9 cellular contexts compared by ENCODE assay signal in genomic region chr15:92095691-92096090, GRCh38.
DNase-seq lines count a peak whose midpoint lies in the region; ATAC-seq and TF ChIP-seq lines count a peak whose summit lies in the region.
"Had no signal": no experiment of that assay in that cellular context is flagged by ENCODE, and none has a peak within 500 bp of the region (broad histone marks: within the 10 kb centered on the region; RNA-seq: fewer than 3 reads in every experiment).

No MANE protein-coding gene starts in this region.

- H3K36me3 ChIP-seq in MM.1S (replicated peaks; ENCODE audit: insufficient read depth, low read length) (no peaks in the 10 kb centered on the region), osteoblast (ENCODE audit: insufficient read depth, low read length) (no peaks in the 10 kb centered on the region), ascending aorta (peaks cover 0 to 11% of the 10 kb centered on the region in 2 donors)

- H3K79me2 ChIP-seq in MM.1S (ENCODE audit: low read length) (no peaks in the 10 kb centered on the region), osteoblast (ENCODE audit: insufficient read depth, low read length) (no peaks in the 10 kb centered on the region)

- DNase-seq in activated CD4-positive, CD25-positive, alpha-beta regulatory T cell treated with anti-CD3 and anti-CD28 coated beads, Interleukin-2, amount 50 U/mL, for 72 hours = no peak
- DNase-seq in MM.1S (peak; percentile 68), osteoblast (ENCODE audit: insufficient read length, low spot score, missing footprints) (peak; percentile 57), SW 1271 (lab: John Stamatoyannopoulos, UW) (no peak), A172 (ENCODE audit: low spot score) (no peak), ascending aorta (ENCODE audit: low spot score in 2 of 2) (no peak)

- H3K4me1 ChIP-seq in MM.1S (ENCODE audit: low read length) = peaks cover 36% of the 10 kb centered on the region
- peaks cover 12% of the 10 kb centered on the region for H3K4me1 ChIP-seq in osteoblast (ENCODE audit: insufficient read depth, low read length)
- H3K4me1 ChIP-seq in ascending aorta = no peaks in the 10 kb centered on the region

- peak overlapping the region; percentile 49; the same call in 1 of the 2 replicates for H3K4me2 ChIP-seq in MM.1S (ENCODE audit: low read depth, low read length)
- no peak overlapping the region for H3K4me2 ChIP-seq in osteoblast (ENCODE audit: insufficient read depth, low read length)

- peaks cover 7% of the 10 kb centered on the region; the same call in 1 of the 2 replicates for H3F3A ChIP-seq in MM.1S (ENCODE audit: insufficient read depth, low read length)

- no peaks in the 10 kb centered on the region for H3K9me2 ChIP-seq in MM.1S (replicated peaks; ENCODE audit: insufficient read depth, low read length)

- H4K20me1 ChIP-seq in MM.1S (ENCODE audit: insufficient read depth, low read length) (no peaks in the 10 kb centered on the region), osteoblast (ENCODE audit: insufficient read depth, low read length) (peaks cover 2% of the 10 kb centered on the region)

- H3K4me3 ChIP-seq in MM.1S (ENCODE audit: low read length) (no peak overlapping the region), osteoblast (ENCODE audit: insufficient read depth, low read length) (no peak overlapping the region), ascending aorta (no peak overlapping the region)

- H3K27me3 ChIP-seq in MM.1S (replicated peaks; ENCODE audit: insufficient read depth, low read length) (no peaks in the 10 kb centered on the region), osteoblast (ENCODE audit: insufficient read depth, low read length) (no peaks in the 10 kb centered on the region), ascending aorta (no peaks in the 10 kb centered on the region)

- ATAC-seq in activated CD4-positive, CD25-positive, alpha-beta regulatory T cell treated with anti-CD3 and anti-CD28 coated beads, Interleukin-2, amount 50 U/mL, for 24 hours = peak; percentile 76 to 80
- ATAC-seq in HG02571 (IDR thresholded peaks at IDR 0.05; ENCODE audit: unreplicated experiment) = peak; percentile 60

- no peak overlapping the region for H3K9ac ChIP-seq in MM.1S (ENCODE audit: low read length)

- H3K9me3 ChIP-seq in MM.1S (replicated peaks; ENCODE audit: insufficient read depth, low read length) = no peaks in the 10 kb centered on the region
- H3K9me3 ChIP-seq in osteoblast (ENCODE audit: low read depth, low read length) = no peaks in the 10 kb centered on the region
- H3K9me3 ChIP-seq in ascending aorta = no peaks in the 10 kb centered on the region

- no peak for TF ChIP-seq CTCF in MM.1S (IDR thresholded peaks at IDR 0.05; ENCODE audit: low read length)
- TF ChIP-seq CTCF in osteoblast (IDR thresholded peaks at IDR 0.05; ENCODE audit: extremely low read depth, low read depth, low read length) = no peak
- no peak for TF ChIP-seq CTCF in ascending aorta (IDR thresholded peaks at IDR 0.05)

- H2AFZ ChIP-seq in MM.1S (ENCODE audit: low read length) (0 out of 2 replicates have a peak overlapping the region, but pooled peaks have one; percentile 2), osteoblast (ENCODE audit: low read length) (no peak overlapping the region)

- intact Hi-C loops in ascending aorta (cut with DNase I) = loop anchor here (10.0 kb wide), 1 partner anchor 619 kb away; no protein-coding TSS in a partner anchor

- peak overlapping the region; percentile 48; the same call in 1 of the 2 replicates for H3K27ac ChIP-seq in MM.1S (ENCODE audit: low read length)
- no peak overlapping the region for H3K27ac ChIP-seq in osteoblast (ENCODE audit: low read depth, low read length)
- H3K27ac ChIP-seq in ascending aorta = no peak overlapping the region
- H3K27ac ChIP-seq: epithelial cell of prostate had no signal

Comparison
In these comparisons a context has a peak if more than half of its experiments do, and no peak if none do; other contexts are left out.
1. DNase-seq: peak in MM.1S (single experiment) and osteoblast (single experiment); none in activated CD4-positive, CD25-positive, alpha-beta regulatory T cell treated with anti-CD3 and anti-CD28 coated beads, Interleukin-2, amount 50 U/mL, for 72 hours (single experiment), SW 1271 (0 of 2), A172 (single experiment) and ascending aorta (0 of 2).